ENCODE assay signal across 25 cellular contexts in the genomic region with DNA sequence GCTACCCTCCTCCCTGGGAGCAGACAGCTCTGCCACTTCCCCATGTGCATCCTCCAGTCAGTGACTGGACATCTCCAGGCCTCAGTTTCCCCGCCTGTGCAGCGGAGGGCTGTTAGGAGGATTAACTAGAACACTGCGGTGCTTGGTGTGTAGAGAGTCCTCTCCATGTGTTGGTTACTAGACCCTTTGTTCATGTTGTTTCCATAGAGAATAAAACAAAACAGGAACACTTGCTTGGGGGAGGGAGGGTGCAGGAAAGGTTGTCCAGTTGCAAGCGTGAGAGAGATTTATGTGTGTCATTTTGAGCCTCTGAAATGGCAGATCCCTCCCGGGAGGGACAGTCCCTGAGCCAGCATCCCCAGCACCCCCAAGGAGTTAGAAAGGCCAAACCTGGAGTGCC.
"Had no signal": no experiment of that assay in that cellular context is flagged by ENCODE, and none has a peak within 500 bp of the region (broad histone marks: within the 10 kb centered on the region; RNA-seq: fewer than 3 reads in every experiment).

No MANE protein-coding gene starts in this region.

- H3K4me3 ChIP-seq: esophagus muscularis mucosa, gastroesophageal sphincter, heart left ventricle, hepatocyte, left lung, pancreas, right lobe of liver, smooth muscle cell, tibial artery had no signal

- H3K36me3 Mint-ChIP-seq: naive thymus-derived CD4-positive, alpha-beta T cell; type B pancreatic cell had no signal

- H3K27ac Mint-ChIP-seq: endodermal cell; naive thymus-derived CD4-positive, alpha-beta T cell; stimulated activated naive CD8-positive, alpha-beta T cell treated with anti-CD3 and anti-CD28 coated beads, Interleukin-15, amount 100 ng/mL, for 72 hours; type B pancreatic cell had no signal

- ATAC-seq: foreskin keratinocyte; gastroesophageal sphincter; heart left ventricle; left lung; pancreas; stimulated activated naive CD8-positive, alpha-beta T cell treated with anti-CD3 and anti-CD28 coated beads, Interleukin-15, amount 100 ng/mL, for 72 hours had no signal

- H3K9me3 ChIP-seq: esophagus muscularis mucosa, gastroesophageal sphincter, heart left ventricle, left lung, neutrophil, pancreas, right lobe of liver, tibial artery had no signal

- H3K27me3 ChIP-seq: heart left ventricle, pancreas, right lobe of liver had no signal

- H2AFZ ChIP-seq: hepatocyte had no signal

- H3K4me2 ChIP-seq: hepatocyte, smooth muscle cell had no signal

- H3K4me1 ChIP-seq: foreskin keratinocyte, right lobe of liver, tibial artery had no signal

- H3K9me3 Mint-ChIP-seq: endodermal cell; nephron; stimulated activated naive CD8-positive, alpha-beta T cell treated with anti-CD3 and anti-CD28 coated beads, Interleukin-15, amount 100 ng/mL, for 72 hours; type B pancreatic cell had no signal

- H3K36me3 ChIP-seq: esophagus muscularis mucosa, gastroesophageal sphincter, heart left ventricle, left lung, neutrophil, pancreas, right lobe of liver, tibial artery had no signal

- H3K4me1 Mint-ChIP-seq: endodermal cell; stimulated activated naive CD8-positive, alpha-beta T cell treated with anti-CD3 and anti-CD28 coated beads, Interleukin-15, amount 100 ng/mL, for 72 hours had no signal

- DNase-seq: effector CD8-positive, alpha-beta T cell; endodermal cell; foreskin keratinocyte; left lung; mesendoderm; midbrain; naive thymus-derived CD4-positive, alpha-beta T cell; pancreas; retina; right lobe of liver; stimulated activated CD4-positive, alpha-beta T cell treated with anti-CD3 and anti-CD28 coated beads, Interleukin-12 subunit alpha, Interleukin-12 subunit beta, amount 100 ng/mL, for 4 hours; stimulated activated CD4-positive, alpha-beta T cell treated with anti-CD3 and anti-CD28 coated beads, Interleukin-1b, Interleukin-23, amount 100 ng/mL, for 48 hours; stimulated activated CD4-positive, alpha-beta T cell treated with anti-CD3 and anti-CD28 coated beads, Interleukin-4, amount 100 ng/mL, for 1 hour; stimulated activated CD8-positive, alpha-beta memory T cell treated with anti-CD3 and anti-CD28 coated beads, Interleukin-4, amount 100 ng/mL, for 48 hours; stimulated activated naive CD4-positive, alpha-beta T cell; stimulated activated naive CD8-positive, alpha-beta T cell treated with anti-CD3 and anti-CD28 coated beads, Interleukin-15, amount 100 ng/mL, for 72 hours; tibial artery had no signal

- H3K27ac ChIP-seq: esophagus muscularis mucosa, foreskin keratinocyte, gastroesophageal sphincter, heart left ventricle, hepatocyte, left lung, neutrophil, pancreas, right lobe of liver, tibial artery had no signal

- H3K4me3 Mint-ChIP-seq: endodermal cell; naive thymus-derived CD4-positive, alpha-beta T cell; nephron; stimulated activated naive CD8-positive, alpha-beta T cell treated with anti-CD3 and anti-CD28 coated beads, Interleukin-15, amount 100 ng/mL, for 72 hours; type B pancreatic cell had no signal
